Comparison of ENCODE assay signal across 18 cellular contexts in genomic region chr6:104218132-104218531, GRCh38.
"Had no signal": no experiment of that assay in that cellular context is flagged by ENCODE, and none has a peak within 500 bp of the region (broad histone marks: within the 10 kb centered on the region; RNA-seq: fewer than 3 reads in every experiment).

No MANE protein-coding gene starts in this region.

- FAIRE-seq: endothelial cell of umbilical vein had no signal

- DNase-seq: activated CD4-positive, alpha-beta T cell treated with anti-CD3 and anti-CD28 coated beads for 48 hours; activated CD8-positive, alpha-beta memory T cell treated with anti-CD3 and anti-CD28 coated beads, Interleukin-2, amount 50 U/mL, for 48 hours; activated naive CD8-positive, alpha-beta T cell treated with anti-CD3 and anti-CD28 coated beads, Interleukin-2, amount 10 ng/mL, durations not matched to agents 7 days and 5 days; anterior cingulate cortex; cortex of kidney; effector CD8-positive, alpha-beta T cell; foreskin melanocyte; heart left ventricle; immature natural killer cell; midbrain; right lobe of liver; stimulated activated CD4-positive, alpha-beta T cell treated with anti-CD3 and anti-CD28 coated beads, Interleukin-4, amount 100 ng/mL, for 4 hours; stimulated activated CD8-positive, alpha-beta memory T cell treated with anti-CD3 and anti-CD28 coated beads, Interleukin-4, amount 100 ng/mL, for 48 hours; stimulated activated naive CD8-positive, alpha-beta T cell treated with anti-CD3 and anti-CD28 coated beads, Interleukin-15, Interleukin-2, amounts not matched to agents 100 U/mL and 50 U/mL, for 24 hours; T-helper 17 cell; trophoblast cell had no signal

- ATAC-seq: heart left ventricle; right lobe of liver; stimulated activated naive CD8-positive, alpha-beta T cell treated with anti-CD3 and anti-CD28 coated beads, Interleukin-15, Interleukin-2, amounts not matched to agents 100 U/mL and 50 U/mL, for 24 hours; T-helper 17 cell; WTC11 had no signal
